In the genomic region with DNA sequence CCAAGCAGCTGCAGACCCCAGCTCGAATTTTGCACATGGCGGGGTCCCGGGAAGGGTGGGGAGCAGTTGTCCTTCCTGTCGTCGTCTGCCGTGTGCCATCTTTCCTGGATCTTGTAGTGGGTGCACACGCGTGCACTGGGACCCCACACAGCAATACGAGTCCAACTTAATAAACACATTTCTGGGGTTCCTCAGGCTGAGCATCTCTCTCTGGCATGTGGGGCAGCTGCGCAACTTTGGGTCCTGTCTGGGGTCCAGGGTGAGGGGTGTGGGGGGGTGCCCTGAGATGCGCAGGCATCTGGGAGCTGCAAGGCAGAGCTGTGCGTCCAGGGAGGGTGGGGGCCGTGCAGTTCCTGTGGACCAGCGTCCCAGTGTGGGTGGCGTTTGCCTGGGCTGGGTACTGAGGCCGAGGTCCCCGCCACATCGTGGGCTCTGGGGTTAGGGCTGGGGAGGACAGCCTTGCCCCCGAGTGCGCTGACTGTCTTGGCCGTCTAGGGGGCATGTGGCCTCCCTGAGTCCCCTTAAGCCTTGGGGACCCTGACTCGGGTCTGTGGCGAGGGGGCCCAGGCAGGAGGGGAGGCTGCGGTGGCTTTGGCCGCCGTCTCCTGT, we compare ENCODE assay signal across 2 cellular contexts.
TF ChIP-seq lines count a peak whose summit lies in the region.

No MANE protein-coding gene starts in this region.

TF ChIP-seq in A549, 52 proteins besides CTCF, POLR2A, EP300 and RAD21:
- TF ChIP-seq MYC (IDR thresholded peaks at IDR 0.05; ENCODE audit: borderline replicate concordance, low read length) = no peak
- no peak for TF ChIP-seq NFE2L2 (conservative IDR thresholded peaks at IDR 0.05; ENCODE audit: low read length)
- TF ChIP-seq, protein P1, sequence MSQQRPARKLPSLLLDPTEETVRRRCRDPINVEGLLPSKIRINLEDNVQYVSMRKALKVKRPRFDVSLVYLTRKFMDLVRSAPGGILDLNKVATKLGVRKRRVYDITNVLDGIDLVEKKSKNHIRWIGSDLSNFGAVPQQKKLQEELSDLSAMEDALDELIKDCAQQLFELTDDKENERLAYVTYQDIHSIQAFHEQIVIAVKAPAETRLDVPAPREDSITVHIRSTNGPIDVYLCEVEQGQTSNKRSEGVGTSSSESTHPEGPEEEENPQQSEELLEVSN (IDR thresholded peaks at IDR 0.05; ENCODE audit: borderline replicate concordance, low read depth) = no peak
- TF ChIP-seq TP53 (CRISPR knock-in tag; IDR thresholded peaks at IDR 0.05) = no peak
- TF ChIP-seq FOXS1 (CRISPR knock-in tag; IDR thresholded peaks at IDR 0.05) = no peak
- TF ChIP-seq RNF2 (IDR thresholded peaks at IDR 0.05; ENCODE audit: borderline replicate concordance, low read depth) = no peak
- no peak for TF ChIP-seq MAZ (IDR thresholded peaks at IDR 0.05; ENCODE audit: borderline replicate concordance, low read depth, low read length)
- TF ChIP-seq, protein P2, sequence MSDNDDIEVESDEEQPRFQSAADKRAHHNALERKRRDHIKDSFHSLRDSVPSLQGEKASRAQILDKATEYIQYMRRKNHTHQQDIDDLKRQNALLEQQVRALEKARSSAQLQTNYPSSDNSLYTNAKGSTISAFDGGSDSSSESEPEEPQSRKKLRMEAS (IDR thresholded peaks at IDR 0.05) = no peak
- TF ChIP-seq FOSL2 (IDR thresholded peaks at IDR 0.05) = no peak
- no peak for TF ChIP-seq FOSL2 (CRISPR knock-in tag; IDR thresholded peaks at IDR 0.05)
- TF ChIP-seq JUN (IDR thresholded peaks at IDR 0.05) = no peak; a peak in 1 of 5 replicates
- TF ChIP-seq RCOR1 (IDR thresholded peaks at IDR 0.05; ENCODE audit: low read depth, low read length) = no peak
- no peak for TF ChIP-seq POLR2AphosphoS2 (conservative IDR thresholded peaks at IDR 0.05; ENCODE audit: low read length)
- no peak for TF ChIP-seq HOXA7 (CRISPR knock-in tag; IDR thresholded peaks at IDR 0.05)
- no peak for TF ChIP-seq MAFK (IDR thresholded peaks at IDR 0.05; ENCODE audit: partially characterized antibody)
- TF ChIP-seq, protein P3, sequence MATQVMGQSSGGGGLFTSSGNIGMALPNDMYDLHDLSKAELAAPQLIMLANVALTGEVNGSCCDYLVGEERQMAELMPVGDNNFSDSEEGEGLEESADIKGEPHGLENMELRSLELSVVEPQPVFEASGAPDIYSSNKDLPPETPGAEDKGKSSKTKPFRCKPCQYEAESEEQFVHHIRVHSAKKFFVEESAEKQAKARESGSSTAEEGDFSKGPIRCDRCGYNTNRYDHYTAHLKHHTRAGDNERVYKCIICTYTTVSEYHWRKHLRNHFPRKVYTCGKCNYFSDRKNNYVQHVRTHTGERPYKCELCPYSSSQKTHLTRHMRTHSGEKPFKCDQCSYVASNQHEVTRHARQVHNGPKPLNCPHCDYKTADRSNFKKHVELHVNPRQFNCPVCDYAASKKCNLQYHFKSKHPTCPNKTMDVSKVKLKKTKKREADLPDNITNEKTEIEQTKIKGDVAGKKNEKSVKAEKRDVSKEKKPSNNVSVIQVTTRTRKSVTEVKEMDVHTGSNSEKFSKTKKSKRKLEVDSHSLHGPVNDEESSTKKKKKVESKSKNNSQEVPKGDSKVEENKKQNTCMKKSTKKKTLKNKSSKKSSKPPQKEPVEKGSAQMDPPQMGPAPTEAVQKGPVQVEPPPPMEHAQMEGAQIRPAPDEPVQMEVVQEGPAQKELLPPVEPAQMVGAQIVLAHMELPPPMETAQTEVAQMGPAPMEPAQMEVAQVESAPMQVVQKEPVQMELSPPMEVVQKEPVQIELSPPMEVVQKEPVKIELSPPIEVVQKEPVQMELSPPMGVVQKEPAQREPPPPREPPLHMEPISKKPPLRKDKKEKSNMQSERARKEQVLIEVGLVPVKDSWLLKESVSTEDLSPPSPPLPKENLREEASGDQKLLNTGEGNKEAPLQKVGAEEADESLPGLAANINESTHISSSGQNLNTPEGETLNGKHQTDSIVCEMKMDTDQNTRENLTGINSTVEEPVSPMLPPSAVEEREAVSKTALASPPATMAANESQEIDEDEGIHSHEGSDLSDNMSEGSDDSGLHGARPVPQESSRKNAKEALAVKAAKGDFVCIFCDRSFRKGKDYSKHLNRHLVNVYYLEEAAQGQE (IDR thresholded peaks at IDR 0.05) = no peak
- TF ChIP-seq NR3C1 (IDR thresholded peaks at IDR 0.05) = no peak
- no peak for TF ChIP-seq ZSCAN20 (CRISPR knock-in tag; IDR thresholded peaks at IDR 0.05)
- no peak for TF ChIP-seq ESRRA (IDR thresholded peaks at IDR 0.05; ENCODE audit: borderline replicate concordance, low read length)

TF ChIP-seq in endothelial cell of umbilical vein, 7 proteins besides CTCF, POLR2A, EP300 and RAD21:
- TF ChIP-seq POLR2AphosphoS5 (IDR thresholded peaks at IDR 0.05; ENCODE audit: insufficient read depth, low read depth, low read length) = no peak
- TF ChIP-seq JUN (IDR thresholded peaks at IDR 0.05; ENCODE audit: borderline replicate concordance, insufficient read depth, insufficient read length, low read depth) = no peak
- TF ChIP-seq, protein P2 (IDR thresholded peaks at IDR 0.05; ENCODE audit: insufficient read depth, insufficient read length) = no peak
